In the genomic region with DNA sequence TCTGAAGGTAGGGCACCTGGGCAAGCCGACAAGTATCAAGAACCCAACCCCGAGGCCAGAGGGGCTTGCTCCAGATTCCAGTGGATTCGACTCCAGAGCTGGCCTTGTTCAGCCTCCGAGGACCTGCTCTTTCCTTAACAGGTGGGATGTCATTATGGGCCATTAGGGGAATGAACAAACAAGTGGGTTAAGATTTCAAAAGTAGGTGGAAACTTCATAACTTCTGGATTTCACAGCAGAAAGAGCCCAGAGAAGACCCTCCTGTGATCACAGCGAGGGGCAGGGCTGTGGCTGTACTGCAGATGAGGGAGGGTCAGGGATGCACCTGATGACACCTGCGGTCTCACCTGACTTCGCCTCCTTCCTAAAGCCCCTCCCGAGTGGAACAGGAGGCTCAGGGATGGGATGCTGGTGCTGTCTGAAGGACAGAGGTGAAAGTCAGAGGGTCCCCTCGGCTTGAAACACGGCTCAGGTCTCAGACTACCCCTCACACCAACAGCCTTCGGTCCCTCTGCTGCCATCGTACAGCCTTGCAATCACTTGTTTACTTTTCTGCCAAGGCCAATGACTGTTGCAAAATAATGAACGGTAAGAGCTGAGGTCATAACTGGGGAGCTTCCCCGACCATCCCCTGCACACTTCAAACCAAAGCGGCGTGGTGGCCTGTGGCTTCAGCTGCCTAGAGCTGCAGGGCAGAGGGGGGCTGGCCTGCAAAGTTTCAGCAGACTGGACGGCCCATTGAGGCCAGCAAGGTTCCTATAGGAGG, we compare ENCODE assay signal across 1 cellular context.
TF ChIP-seq lines count a peak whose summit lies in the region.

No MANE protein-coding gene starts in this region.

TF ChIP-seq in HepG2, 621 proteins besides CTCF, POLR2A, EP300 and RAD21 (continued from another document and continues in another):
- TF ChIP-seq KLF6 (CRISPR knock-in tag; IDR thresholded peaks at IDR 0.05) = peak; percentile 30; the same call in 1 of the 2 replicates
- no peak for TF ChIP-seq ZNF567 (CRISPR knock-in tag; IDR thresholded peaks at IDR 0.05; ENCODE audit: borderline replicate concordance)
- no peak for TF ChIP-seq MBNL3 (CRISPR knock-in tag; conservative IDR thresholded peaks at IDR 0.05)
- TF ChIP-seq, protein P1, sequence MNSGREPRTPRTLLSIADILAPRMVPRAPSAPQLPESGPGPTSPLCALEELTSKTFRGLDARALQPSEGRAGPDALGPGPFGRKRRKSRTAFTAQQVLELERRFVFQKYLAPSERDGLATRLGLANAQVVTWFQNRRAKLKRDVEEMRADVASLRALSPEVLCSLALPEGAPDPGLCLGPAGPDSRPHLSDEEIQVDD (CRISPR knock-in tag; IDR thresholded peaks at IDR 0.05; ENCODE audit: borderline replicate concordance) = no peak
- 0 out of 2 replicates have a peak, but pooled peaks have one; percentile 37 for TF ChIP-seq ELF1 (CRISPR knock-in tag; IDR thresholded peaks at IDR 0.05)
- TF ChIP-seq, protein P2, sequence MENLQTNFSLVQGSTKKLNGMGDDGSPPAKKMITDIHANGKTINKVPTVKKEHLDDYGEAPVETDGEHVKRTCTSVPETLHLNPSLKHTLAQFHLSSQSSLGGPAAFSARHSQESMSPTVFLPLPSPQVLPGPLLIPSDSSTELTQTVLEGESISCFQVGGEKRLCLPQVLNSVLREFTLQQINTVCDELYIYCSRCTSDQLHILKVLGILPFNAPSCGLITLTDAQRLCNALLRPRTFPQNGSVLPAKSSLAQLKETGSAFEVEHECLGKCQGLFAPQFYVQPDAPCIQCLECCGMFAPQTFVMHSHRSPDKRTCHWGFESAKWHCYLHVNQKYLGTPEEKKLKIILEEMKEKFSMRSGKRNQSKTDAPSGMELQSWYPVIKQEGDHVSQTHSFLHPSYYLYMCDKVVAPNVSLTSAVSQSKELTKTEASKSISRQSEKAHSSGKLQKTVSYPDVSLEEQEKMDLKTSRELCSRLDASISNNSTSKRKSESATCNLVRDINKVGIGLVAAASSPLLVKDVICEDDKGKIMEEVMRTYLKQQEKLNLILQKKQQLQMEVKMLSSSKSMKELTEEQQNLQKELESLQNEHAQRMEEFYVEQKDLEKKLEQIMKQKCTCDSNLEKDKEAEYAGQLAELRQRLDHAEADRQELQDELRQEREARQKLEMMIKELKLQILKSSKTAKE (CRISPR knock-in tag; IDR thresholded peaks at IDR 0.05; ENCODE audit: borderline replicate concordance) = peak; percentile 55; the same call in 1 of the 2 replicates
- peak; percentile 87 for TF ChIP-seq FOXK2 (IDR thresholded peaks at IDR 0.05)
- peak; percentile 90 for TF ChIP-seq NCOA2 (CRISPR knock-in tag; IDR thresholded peaks at IDR 0.05)
- peak; percentile 64; the same call in 1 of the 2 replicates for TF ChIP-seq RXRA (CRISPR knock-in tag; IDR thresholded peaks at IDR 0.05)
- no peak for TF ChIP-seq NR3C1 (CRISPR knock-in tag; IDR thresholded peaks at IDR 0.05)
- TF ChIP-seq THYN1 (CRISPR knock-in tag; IDR thresholded peaks at IDR 0.05; ENCODE audit: borderline replicate concordance, low read depth) = no peak
- no peak for TF ChIP-seq GZF1 (CRISPR knock-in tag; IDR thresholded peaks at IDR 0.05)
- peak; percentile 70; the same call in 1 of the 2 replicates for TF ChIP-seq ZNF12 (CRISPR knock-in tag; IDR thresholded peaks at IDR 0.05)
- peak; percentile 77 for TF ChIP-seq TBL1XR1 (IDR thresholded peaks at IDR 0.05; ENCODE audit: borderline replicate concordance, low read length, partially characterized antibody)
- TF ChIP-seq ZNF510 (CRISPR knock-in tag; IDR thresholded peaks at IDR 0.05; ENCODE audit: low read depth) = no peak
- TF ChIP-seq, protein P3, sequence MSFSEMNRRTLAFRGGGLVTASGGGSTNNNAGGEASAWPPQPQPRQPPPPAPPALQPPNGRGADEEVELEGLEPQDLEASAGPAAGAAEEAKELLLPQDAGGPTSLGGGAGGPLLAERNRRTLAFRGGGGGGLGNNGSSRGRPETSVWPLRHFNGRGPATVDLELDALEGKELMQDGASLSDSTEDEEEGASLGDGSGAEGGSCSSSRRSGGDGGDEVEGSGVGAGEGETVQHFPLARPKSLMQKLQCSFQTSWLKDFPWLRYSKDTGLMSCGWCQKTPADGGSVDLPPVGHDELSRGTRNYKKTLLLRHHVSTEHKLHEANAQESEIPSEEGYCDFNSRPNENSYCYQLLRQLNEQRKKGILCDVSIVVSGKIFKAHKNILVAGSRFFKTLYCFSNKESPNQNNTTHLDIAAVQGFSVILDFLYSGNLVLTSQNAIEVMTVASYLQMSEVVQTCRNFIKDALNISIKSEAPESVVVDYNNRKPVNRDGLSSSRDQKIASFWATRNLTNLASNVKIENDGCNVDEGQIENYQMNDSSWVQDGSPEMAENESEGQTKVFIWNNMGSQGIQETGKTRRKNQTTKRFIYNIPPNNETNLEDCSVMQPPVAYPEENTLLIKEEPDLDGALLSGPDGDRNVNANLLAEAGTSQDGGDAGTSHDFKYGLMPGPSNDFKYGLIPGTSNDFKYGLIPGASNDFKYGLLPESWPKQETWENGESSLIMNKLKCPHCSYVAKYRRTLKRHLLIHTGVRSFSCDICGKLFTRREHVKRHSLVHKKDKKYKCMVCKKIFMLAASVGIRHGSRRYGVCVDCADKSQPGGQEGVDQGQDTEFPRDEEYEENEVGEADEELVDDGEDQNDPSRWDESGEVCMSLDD (CRISPR knock-in tag; IDR thresholded peaks at IDR 0.05; ENCODE audit: borderline replicate concordance) = peak; percentile 42; the same call in 1 of the 2 replicates
- no peak for TF ChIP-seq EHMT2 (IDR thresholded peaks at IDR 0.05; ENCODE audit: borderline replicate concordance, low read depth, low read length)
- no peak for TF ChIP-seq STAT5B (CRISPR knock-in tag; IDR thresholded peaks at IDR 0.05)
- TF ChIP-seq KMT2A (CRISPR knock-in tag; IDR thresholded peaks at IDR 0.05) = peak; percentile 74; the same call in 1 of the 2 replicates
- TF ChIP-seq ZNF7 (CRISPR knock-in tag; IDR thresholded peaks at IDR 0.05) = no peak
- no peak; the same call in 1 of the 2 replicates for TF ChIP-seq ZNF891 (CRISPR knock-in tag; IDR thresholded peaks at IDR 0.05)
- TF ChIP-seq MTA3 (CRISPR knock-in tag; IDR thresholded peaks at IDR 0.05) = no peak
- no peak for TF ChIP-seq ZNF354B (CRISPR knock-in tag; IDR thresholded peaks at IDR 0.05)
- TF ChIP-seq, protein P4, sequence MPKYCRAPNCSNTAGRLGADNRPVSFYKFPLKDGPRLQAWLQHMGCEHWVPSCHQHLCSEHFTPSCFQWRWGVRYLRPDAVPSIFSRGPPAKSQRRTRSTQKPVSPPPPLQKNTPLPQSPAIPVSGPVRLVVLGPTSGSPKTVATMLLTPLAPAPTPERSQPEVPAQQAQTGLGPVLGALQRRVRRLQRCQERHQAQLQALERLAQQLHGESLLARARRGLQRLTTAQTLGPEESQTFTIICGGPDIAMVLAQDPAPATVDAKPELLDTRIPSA (CRISPR knock-in tag; IDR thresholded peaks at IDR 0.05; ENCODE audit: borderline replicate concordance) = no peak
- TF ChIP-seq HNRNPH1 (optimal IDR thresholded peaks at IDR 0.05; ENCODE audit: low read depth, low read length) = no peak
- TF ChIP-seq PAWR (CRISPR knock-in tag; IDR thresholded peaks at IDR 0.05; ENCODE audit: borderline replicate concordance) = no peak
- 0 out of 2 replicates have a peak, but pooled peaks have one; percentile 30 for TF ChIP-seq ZMYM4 (CRISPR knock-in tag; IDR thresholded peaks at IDR 0.05)
- peak; percentile 83 for TF ChIP-seq SOX5 (CRISPR knock-in tag; IDR thresholded peaks at IDR 0.05; ENCODE audit: borderline replicate concordance)
- 0 out of 2 replicates have a peak, but pooled peaks have one; percentile 48 for TF ChIP-seq TOE1 (CRISPR knock-in tag; IDR thresholded peaks at IDR 0.05)
- TF ChIP-seq RORA (CRISPR knock-in tag; IDR thresholded peaks at IDR 0.05) = no peak
- TF ChIP-seq, protein P5, sequence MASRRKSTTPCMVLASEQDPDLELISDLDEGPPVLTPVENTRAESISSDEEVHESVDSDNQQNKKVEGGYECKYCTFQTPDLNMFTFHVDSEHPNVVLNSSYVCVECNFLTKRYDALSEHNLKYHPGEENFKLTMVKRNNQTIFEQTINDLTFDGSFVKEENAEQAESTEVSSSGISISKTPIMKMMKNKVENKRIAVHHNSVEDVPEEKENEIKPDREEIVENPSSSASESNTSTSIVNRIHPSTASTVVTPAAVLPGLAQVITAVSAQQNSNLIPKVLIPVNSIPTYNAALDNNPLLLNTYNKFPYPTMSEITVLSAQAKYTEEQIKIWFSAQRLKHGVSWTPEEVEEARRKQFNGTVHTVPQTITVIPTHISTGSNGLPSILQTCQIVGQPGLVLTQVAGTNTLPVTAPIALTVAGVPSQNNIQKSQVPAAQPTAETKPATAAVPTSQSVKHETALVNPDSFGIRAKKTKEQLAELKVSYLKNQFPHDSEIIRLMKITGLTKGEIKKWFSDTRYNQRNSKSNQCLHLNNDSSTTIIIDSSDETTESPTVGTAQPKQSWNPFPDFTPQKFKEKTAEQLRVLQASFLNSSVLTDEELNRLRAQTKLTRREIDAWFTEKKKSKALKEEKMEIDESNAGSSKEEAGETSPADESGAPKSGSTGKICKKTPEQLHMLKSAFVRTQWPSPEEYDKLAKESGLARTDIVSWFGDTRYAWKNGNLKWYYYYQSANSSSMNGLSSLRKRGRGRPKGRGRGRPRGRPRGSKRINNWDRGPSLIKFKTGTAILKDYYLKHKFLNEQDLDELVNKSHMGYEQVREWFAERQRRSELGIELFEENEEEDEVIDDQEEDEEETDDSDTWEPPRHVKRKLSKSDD (CRISPR knock-in tag; IDR thresholded peaks at IDR 0.05; ENCODE audit: low read depth) = peak; percentile 61
- no peak for TF ChIP-seq ZMAT3 (CRISPR knock-in tag; conservative IDR thresholded peaks at IDR 0.05)
- TF ChIP-seq REXO4 (CRISPR knock-in tag; IDR thresholded peaks at IDR 0.05; ENCODE audit: borderline replicate concordance) = no peak
- TF ChIP-seq, protein P6, sequence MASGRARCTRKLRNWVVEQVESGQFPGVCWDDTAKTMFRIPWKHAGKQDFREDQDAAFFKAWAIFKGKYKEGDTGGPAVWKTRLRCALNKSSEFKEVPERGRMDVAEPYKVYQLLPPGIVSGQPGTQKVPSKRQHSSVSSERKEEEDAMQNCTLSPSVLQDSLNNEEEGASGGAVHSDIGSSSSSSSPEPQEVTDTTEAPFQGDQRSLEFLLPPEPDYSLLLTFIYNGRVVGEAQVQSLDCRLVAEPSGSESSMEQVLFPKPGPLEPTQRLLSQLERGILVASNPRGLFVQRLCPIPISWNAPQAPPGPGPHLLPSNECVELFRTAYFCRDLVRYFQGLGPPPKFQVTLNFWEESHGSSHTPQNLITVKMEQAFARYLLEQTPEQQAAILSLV (CRISPR knock-in tag; IDR thresholded peaks at IDR 0.05; ENCODE audit: borderline replicate concordance) = no peak
- TF ChIP-seq, protein P7, sequence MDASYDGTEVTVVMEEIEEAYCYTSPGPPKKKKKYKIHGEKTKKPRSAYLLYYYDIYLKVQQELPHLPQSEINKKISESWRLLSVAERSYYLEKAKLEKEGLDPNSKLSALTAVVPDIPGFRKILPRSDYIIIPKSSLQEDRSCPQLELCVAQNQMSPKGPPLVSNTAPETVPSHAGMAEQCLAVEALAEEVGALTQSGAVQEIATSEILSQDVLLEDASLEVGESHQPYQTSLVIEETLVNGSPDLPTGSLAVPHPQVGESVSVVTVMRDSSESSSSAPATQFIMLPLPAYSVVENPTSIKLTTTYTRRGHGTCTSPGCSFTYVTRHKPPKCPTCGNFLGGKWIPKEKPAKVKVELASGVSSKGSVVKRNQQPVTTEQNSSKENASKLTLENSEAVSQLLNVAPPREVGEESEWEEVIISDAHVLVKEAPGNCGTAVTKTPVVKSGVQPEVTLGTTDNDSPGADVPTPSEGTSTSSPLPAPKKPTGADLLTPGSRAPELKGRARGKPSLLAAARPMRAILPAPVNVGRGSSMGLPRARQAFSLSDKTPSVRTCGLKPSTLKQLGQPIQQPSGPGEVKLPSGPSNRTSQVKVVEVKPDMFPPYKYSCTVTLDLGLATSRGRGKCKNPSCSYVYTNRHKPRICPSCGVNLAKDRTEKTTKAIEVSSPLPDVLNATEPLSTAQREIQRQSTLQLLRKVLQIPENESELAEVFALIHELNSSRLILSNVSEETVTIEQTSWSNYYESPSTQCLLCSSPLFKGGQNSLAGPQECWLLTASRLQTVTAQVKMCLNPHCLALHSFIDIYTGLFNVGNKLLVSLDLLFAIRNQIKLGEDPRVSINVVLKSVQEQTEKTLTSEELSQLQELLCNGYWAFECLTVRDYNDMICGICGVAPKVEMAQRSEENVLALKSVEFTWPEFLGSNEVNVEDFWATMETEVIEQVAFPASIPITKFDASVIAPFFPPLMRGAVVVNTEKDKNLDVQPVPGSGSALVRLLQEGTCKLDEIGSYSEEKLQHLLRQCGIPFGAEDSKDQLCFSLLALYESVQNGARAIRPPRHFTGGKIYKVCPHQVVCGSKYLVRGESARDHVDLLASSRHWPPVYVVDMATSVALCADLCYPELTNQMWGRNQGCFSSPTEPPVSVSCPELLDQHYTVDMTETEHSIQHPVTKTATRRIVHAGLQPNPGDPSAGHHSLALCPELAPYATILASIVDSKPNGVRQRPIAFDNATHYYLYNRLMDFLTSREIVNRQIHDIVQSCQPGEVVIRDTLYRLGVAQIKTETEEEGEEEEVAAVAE (CRISPR knock-in tag; IDR thresholded peaks at IDR 0.05; ENCODE audit: borderline replicate concordance) = peak; percentile 70; the same call in 1 of the 2 replicates
- TF ChIP-seq RBM22 (optimal IDR thresholded peaks at IDR 0.05; ENCODE audit: low read length) = peak; percentile 76
- no peak for TF ChIP-seq ARNTL (CRISPR knock-in tag; IDR thresholded peaks at IDR 0.05)
- TF ChIP-seq, protein P8, sequence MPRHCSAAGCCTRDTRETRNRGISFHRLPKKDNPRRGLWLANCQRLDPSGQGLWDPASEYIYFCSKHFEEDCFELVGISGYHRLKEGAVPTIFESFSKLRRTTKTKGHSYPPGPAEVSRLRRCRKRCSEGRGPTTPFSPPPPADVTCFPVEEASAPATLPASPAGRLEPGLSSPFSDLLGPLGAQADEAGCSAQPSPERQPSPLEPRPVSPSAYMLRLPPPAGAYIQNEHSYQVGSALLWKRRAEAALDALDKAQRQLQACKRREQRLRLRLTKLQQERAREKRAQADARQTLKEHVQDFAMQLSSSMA (CRISPR knock-in tag; IDR thresholded peaks at IDR 0.05) = no peak
- TF ChIP-seq AKAP8 (CRISPR knock-in tag; IDR thresholded peaks at IDR 0.05) = peak; percentile 76; the same call in 1 of the 2 replicates
- no peak for TF ChIP-seq ARNT (IDR thresholded peaks at IDR 0.05)
- peak; percentile 90 for TF ChIP-seq JUND (CRISPR knock-in tag; IDR thresholded peaks at IDR 0.05)
- TF ChIP-seq THAP11 (CRISPR knock-in tag; IDR thresholded peaks at IDR 0.05) = peak; percentile 78; the same call in 1 of the 2 replicates
